Comparison of ENCODE assay signal across 21 cellular contexts in the genomic region with DNA sequence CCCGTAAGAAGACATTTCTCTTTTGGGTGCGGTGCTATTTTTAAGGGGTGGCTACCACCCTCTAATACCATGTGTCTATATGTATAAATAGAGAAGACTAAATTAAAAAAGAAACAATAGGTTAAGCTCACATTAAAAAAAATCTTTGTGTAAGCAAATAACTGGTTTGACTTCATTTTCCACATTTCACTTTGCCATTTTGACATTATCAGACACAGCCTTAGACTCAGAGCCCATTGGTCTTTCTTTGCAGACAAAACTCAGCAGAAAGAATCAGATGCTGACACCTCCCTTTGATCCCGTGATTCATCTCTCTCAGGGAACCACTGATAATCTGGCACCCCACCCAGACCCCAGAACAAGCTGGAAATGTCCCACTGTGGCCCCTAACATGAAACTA.
DNase-seq lines count a peak whose midpoint lies in the region; ATAC-seq, FAIRE-seq and TF ChIP-seq lines count a peak whose summit lies in the region.
"Had no signal": no experiment of that assay in that cellular context is flagged by ENCODE, and none has a peak within 500 bp of the region (broad histone marks: within the 10 kb centered on the region; RNA-seq: fewer than 3 reads in every experiment).

No MANE protein-coding gene starts in this region.

- H3K36me3 Mint-ChIP-seq in type B pancreatic cell = no peaks in the 10 kb centered on the region
- H3K36me3 Mint-ChIP-seq: CD8-positive, alpha-beta T cell had no signal

- H3K9me3 Mint-ChIP-seq in type B pancreatic cell = no peaks in the 10 kb centered on the region
- H3K9me3 Mint-ChIP-seq: CD4-positive, alpha-beta T cell; CD8-positive, alpha-beta T cell had no signal

- TF ChIP-seq CTCF in type B pancreatic cell (conservative IDR thresholded peaks at IDR 0.05) = no peak

- H3K4me1 Mint-ChIP-seq in type B pancreatic cell (ENCODE audit: unreplicated experiment) = peaks cover 28% of the 10 kb centered on the region
- H3K4me1 Mint-ChIP-seq: B cell had no signal

- no peak overlapping the region for H3K27ac Mint-ChIP-seq in type B pancreatic cell
- H3K27ac Mint-ChIP-seq: B cell; CD4-positive, alpha-beta T cell; CD8-positive, alpha-beta T cell had no signal

- H3K4me3 Mint-ChIP-seq in type B pancreatic cell = peak overlapping the region; percentile 34
- H3K4me3 Mint-ChIP-seq: B cell; CD4-positive, alpha-beta T cell; CD8-positive, alpha-beta T cell had no signal

- H3K27me3 Mint-ChIP-seq in type B pancreatic cell = peaks cover 2% of the 10 kb centered on the region

- no peak for TF ChIP-seq POLR2A in H54 (IDR thresholded peaks at IDR 0.05; ENCODE audit: low read depth, low read length)

- FAIRE-seq in H54 (lab: Jason Lieb, UNC) = no peak
- FAIRE-seq: A549, D721Med, GM12878, GM12892, GM18507 had no signal

- DNase-seq in SIG-M5 treated with dmso at 0.1 percent for 504 hours (lab: John Stamatoyannopoulos, UW; ENCODE audit: unreplicated experiment) (peak; percentile 29), SIG-M5 (lab: John Stamatoyannopoulos, UW) (no peak), type B pancreatic cell (ENCODE audit: extremely low spot score, unreplicated experiment) (peak; percentile 25), left lobe of liver (ENCODE audit: low spot score) (no peak), H54 (ENCODE audit: insufficient read length, low spot score) (no peak)
- DNase-seq: AML-193; Caco-2; Calu3; CD4-positive, alpha-beta T cell; CD8-positive, alpha-beta T cell; DMS53; DMS79; DND-41; EL; GDM1 had no signal

- ATAC-seq in left lobe of liver = no peak
- ATAC-seq: A549; CD8-positive, alpha-beta T cell had no signal

Comparison
In these comparisons a context has a peak if more than half of its experiments do, and no peak if none do; other contexts are left out.
1. DNase-seq: peak in SIG-M5 treated with dmso at 0.1 percent for 504 hours (single experiment) and type B pancreatic cell (single experiment); none in SIG-M5 (single experiment), left lobe of liver (single experiment) and H54 (single experiment).